In genomic region chr15:75201609-75202250, GRCh38 we compare ENCODE assay signal across 8 cellular contexts. TPM values are rescaled to one million over a fixed set of nuclear protein-coding genes. Genes with fewer than 3 reads are reported as not detected.
DNase-seq lines count a peak whose midpoint lies in the region; ATAC-seq and TF ChIP-seq lines count a peak whose summit lies in the region.

TSS of gene C15orf39 (plus strand) at chr15:75201882. CDS start at chr15:75206049, 4,167 bp downstream.

- intact Hi-C loops in activated T-helper 2 cell treated with anti-CD3 and anti-CD28 coated beads, Interferon-gamma antibody, Interleukin-2, Interleukin-4, amounts not matched to agents 10 μg/mL and 5 μg/mL and 100 μg/mL, durations not matched to agents 14 hours and 24 hours and 36 hours (cut with micrococcal nuclease): loop anchor here (1.0 to 5.0 kb wide), 4 partner anchors 31 to 264 kb away; partner anchors contain the start of gene COX5A

- no peaks in the 10 kb centered on the region for H3K27me3 Mint-ChIP-seq in activated T-helper 2 cell treated with anti-CD3 and anti-CD28 coated beads, Interferon-gamma antibody, Interleukin-2, Interleukin-4, amounts not matched to agents 10 μg/mL and 5 μg/mL and 100 μg/mL, durations not matched to agents 14 hours and 24 hours and 36 hours (ENCODE audit: low read depth)
- peaks cover 33% of the 10 kb centered on the region for H3K27me3 Mint-ChIP-seq in nephron (ENCODE audit: low read depth)
- H3K27me3 Mint-ChIP-seq in stimulated activated naive CD8-positive, alpha-beta T cell treated with anti-CD3 and anti-CD28 coated beads, Interleukin-15, amount 100 ng/mL, for 72 hours: no peaks in the 10 kb centered on the region

- peak within 1 kb of the TSS; percentile 88 for H3K4me3 Mint-ChIP-seq in activated T-helper 2 cell treated with anti-CD3 and anti-CD28 coated beads, Interferon-gamma antibody, Interleukin-2, Interleukin-4, amounts not matched to agents 10 μg/mL and 5 μg/mL and 100 μg/mL, durations not matched to agents 14 hours and 24 hours and 36 hours (ENCODE audit: low read depth)
- H3K4me3 Mint-ChIP-seq in nephron: peak within 1 kb of the TSS; percentile 93 to 96 (median 95)
- peak within 1 kb of the TSS; percentile 89 to 95 for H3K4me3 Mint-ChIP-seq in stimulated activated naive CD8-positive, alpha-beta T cell treated with anti-CD3 and anti-CD28 coated beads, Interleukin-15, amount 100 ng/mL, for 72 hours

- peak; percentile 95 to 98 (median 97) for TF ChIP-seq CTCF in nephron (IDR thresholded peaks at IDR 0.05; ENCODE audit: unreplicated experiment in 3 of 3)

- peak; percentile 56 for ATAC-seq in GM19397 (IDR thresholded peaks at IDR 0.05; ENCODE audit: unreplicated experiment)
- peak; percentile 68 for ATAC-seq in stimulated activated naive CD8-positive, alpha-beta T cell treated with anti-CD3 and anti-CD28 coated beads, Interleukin-15, amount 100 ng/mL, for 72 hours

- peaks cover 30% of the 10 kb centered on the region for H3K36me3 Mint-ChIP-seq in activated T-helper 2 cell treated with anti-CD3 and anti-CD28 coated beads, Interferon-gamma antibody, Interleukin-2, Interleukin-4, amounts not matched to agents 10 μg/mL and 5 μg/mL and 100 μg/mL, durations not matched to agents 14 hours and 24 hours and 36 hours (ENCODE audit: low read depth)
- H3K36me3 Mint-ChIP-seq in nephron (ENCODE audit: low read depth): no peaks in the 10 kb centered on the region

- peaks cover 51% of the 10 kb centered on the region for H3K4me1 Mint-ChIP-seq in activated T-helper 2 cell treated with anti-CD3 and anti-CD28 coated beads, Interferon-gamma antibody, Interleukin-2, Interleukin-4, amounts not matched to agents 10 μg/mL and 5 μg/mL and 100 μg/mL, durations not matched to agents 14 hours and 24 hours and 36 hours (ENCODE audit: low read depth)
- H3K4me1 Mint-ChIP-seq in nephron: peaks cover 33% of the 10 kb centered on the region
- peaks cover 71% of the 10 kb centered on the region for H3K4me1 Mint-ChIP-seq in stimulated activated naive CD8-positive, alpha-beta T cell treated with anti-CD3 and anti-CD28 coated beads, Interleukin-15, amount 100 ng/mL, for 72 hours

- no peaks in the 10 kb centered on the region for H3K9me3 Mint-ChIP-seq in activated T-helper 2 cell treated with anti-CD3 and anti-CD28 coated beads, Interferon-gamma antibody, Interleukin-2, Interleukin-4, amounts not matched to agents 10 μg/mL and 5 μg/mL and 100 μg/mL, durations not matched to agents 14 hours and 24 hours and 36 hours
- H3K9me3 Mint-ChIP-seq in nephron: no peaks in the 10 kb centered on the region
- no peaks in the 10 kb centered on the region for H3K9me3 Mint-ChIP-seq in stimulated activated naive CD8-positive, alpha-beta T cell treated with anti-CD3 and anti-CD28 coated beads, Interleukin-15, amount 100 ng/mL, for 72 hours

- peak within 1 kb of the TSS; percentile 82 for H3K27ac Mint-ChIP-seq in activated T-helper 2 cell treated with anti-CD3 and anti-CD28 coated beads, Interferon-gamma antibody, Interleukin-2, Interleukin-4, amounts not matched to agents 10 μg/mL and 5 μg/mL and 100 μg/mL, durations not matched to agents 14 hours and 24 hours and 36 hours
- H3K27ac Mint-ChIP-seq in nephron: peak within 1 kb of the TSS; percentile 61 to 83 (median 68)
- peak within 1 kb of the TSS; percentile 82 to 99 for H3K27ac Mint-ChIP-seq in stimulated activated naive CD8-positive, alpha-beta T cell treated with anti-CD3 and anti-CD28 coated beads, Interleukin-15, amount 100 ng/mL, for 72 hours

- DNase-seq in COLO829 (ENCODE audit: low spot score) (peak; percentile 66), HK-2 (ENCODE audit: unreplicated experiment) (peak; percentile 74), RPMI8226 (peak; percentile 95), fibroblast of peridontal ligament (ENCODE audit: extremely low read depth) (peak; percentile 58)
- peak; percentile 76 for DNase-seq in activated T-helper 2 cell treated with anti-CD3 and anti-CD28 coated beads, Interferon-gamma antibody, Interleukin-2, Interleukin-4, amounts not matched to agents 10 μg/mL and 5 μg/mL and 100 μg/mL, durations not matched to agents 14 hours and 24 hours and 36 hours (ENCODE audit: low spot score)
- DNase-seq in stimulated activated naive CD8-positive, alpha-beta T cell treated with anti-CD3 and anti-CD28 coated beads, Interleukin-15, amount 100 ng/mL, for 72 hours: peak; percentile 77 to 87

RNA-seq across cellular contexts. Expression of gene C15orf39, which starts in this region (rescaled TPM):
- total RNA-seq in activated T-helper 2 cell treated with anti-CD3 and anti-CD28 coated beads, Interferon-gamma antibody, Interleukin-2, Interleukin-4, amounts not matched to agents 10 μg/mL and 5 μg/mL and 100 μg/mL, durations not matched to agents 14 hours and 24 hours and 36 hours: 62.4 and 63.5 TPM in 2 replicates

Comparison
In these comparisons a context has a peak if more than half of its experiments do, and no peak if none do; other contexts are left out.
1. Peak in every context shown above with its lines: DNase-seq and ATAC-seq.